In genomic region chr18:58136865-58137264, GRCh38 we compare ENCODE assay signal across 22 cellular contexts.
A peak's percentile ranks its signal among the peaks of the same experiment; 100 is the strongest.
DNase-seq lines count a peak whose midpoint lies in the region; ATAC-seq and TF ChIP-seq lines count a peak whose summit lies in the region.
"Had no signal": no experiment of that assay in that cellular context is flagged by ENCODE, and none has a peak within 500 bp of the region (broad histone marks: within the 10 kb centered on the region; RNA-seq: fewer than 3 reads in every experiment).

No MANE protein-coding gene starts in this region.

- no peak overlapping the region for H2AFZ ChIP-seq in GM23338
- H2AFZ ChIP-seq: GM23248 had no signal

- no peak overlapping the region for H3K4me2 ChIP-seq in GM23338

- TF ChIP-seq CTCF in right lobe of liver (IDR thresholded peaks at IDR 0.05) (no peak), type B pancreatic cell (conservative IDR thresholded peaks at IDR 0.05) (no peak), GM23338 (conservative IDR thresholded peaks at IDR 0.05; ENCODE audit: low read depth in 2 of 2) (no peak)

- peaks cover 84% of the 10 kb centered on the region for H3K79me2 ChIP-seq in GM23338 (replicated peaks; ENCODE audit: insufficient read depth)

- H3K4me3 Mint-ChIP-seq in type B pancreatic cell = no peak overlapping the region
- H3K4me3 Mint-ChIP-seq in GM23338 = no peak overlapping the region
- H3K4me3 Mint-ChIP-seq: CD4-positive, alpha-beta T cell; IgD-negative memory B cell had no signal

- no peak for TF ChIP-seq RAD21 in Ishikawa (IDR thresholded peaks at IDR 0.05; ENCODE audit: low read depth)

- H3K36me3 Mint-ChIP-seq in type B pancreatic cell (no peaks in the 10 kb centered on the region), GM23338 (ENCODE audit: low read depth) (no peaks in the 10 kb centered on the region)

- 40% methylated on average over 3 of the region's 3 CpGs for WGBS in right lobe of liver (ENCODE audit: insufficient coverage, low coverage, low lambda C conversion rate, missing lambda C conversion rate)

- no peaks in the 10 kb centered on the region for H3K27me3 Mint-ChIP-seq in type B pancreatic cell
- peaks cover 4% of the 10 kb centered on the region for H3K27me3 Mint-ChIP-seq in GM23338 (ENCODE audit: insufficient read depth, low read depth, poor library complexity)
- H3K27me3 Mint-ChIP-seq: IgD-negative memory B cell had no signal

- no peaks in the 10 kb centered on the region for H3K9me2 ChIP-seq in GM23338 (ENCODE audit: insufficient read depth)

- TF ChIP-seq EP300 in Ishikawa (IDR thresholded peaks at IDR 0.05; ENCODE audit: borderline replicate concordance) = no peak

- intact Hi-C loops in right lobe of liver (cut with DNase I) = no loop called here

- DNase-seq in fibroblast of peridontal ligament (ENCODE audit: extremely low read depth) (peak; percentile 33), right lobe of liver (no peak), type B pancreatic cell (ENCODE audit: extremely low spot score, unreplicated experiment) (no peak), DMS153 (lab: John Stamatoyannopoulos, UW) (no peak), GM23338 (ENCODE audit: low spot score) (no peak)
- DNase-seq: CD4-positive, alpha-beta T cell; COR-L47; DMS 273 treated with DMSO at 0.1 percent for 48 hours; GM23248; Kasumi-1; NCI-H1694; NCI-H2081; NCI-H2171; NCI-H345; NCI-H524; NCI-H82; Peyer's patch had no signal

- H3F3A ChIP-seq in GM23338 (replicated peaks; ENCODE audit: low read depth) = no peaks in the 10 kb centered on the region

- H3K9me3 Mint-ChIP-seq in type B pancreatic cell = peaks cover 4% of the 10 kb centered on the region
- no peaks in the 10 kb centered on the region; the same call in 2 of the 3 replicates for H3K9me3 Mint-ChIP-seq in GM23338
- H3K9me3 Mint-ChIP-seq: CD4-positive, alpha-beta T cell; IgD-negative memory B cell had no signal

- no peaks in the 10 kb centered on the region for H3K36me3 ChIP-seq in right lobe of liver
- H3K36me3 ChIP-seq in GM23338 (ENCODE audit: insufficient read depth) = no peaks in the 10 kb centered on the region
- H3K36me3 ChIP-seq: HAP-1, Peyer's patch, SJSA1 had no signal

- H3K4me3 ChIP-seq in right lobe of liver (no peak overlapping the region), GM23338 (no peak overlapping the region)
- H3K4me3 ChIP-seq: GM23248, HAP-1, Peyer's patch, SJSA1 had no signal

- no peaks in the 10 kb centered on the region for H3K9me3 ChIP-seq in right lobe of liver
- H3K9me3 ChIP-seq: HAP-1, Peyer's patch, SJSA1 had no signal

- no peaks in the 10 kb centered on the region for H3K4me1 ChIP-seq in right lobe of liver
- peaks cover 27% of the 10 kb centered on the region; the same call in 1 of the 2 replicates for H3K4me1 ChIP-seq in GM23338 (ENCODE audit: insufficient read depth)

- H3K4me1 Mint-ChIP-seq in type B pancreatic cell (ENCODE audit: unreplicated experiment) (peaks cover 44% of the 10 kb centered on the region), GM23338 (peaks cover 52% of the 10 kb centered on the region)

- H3K27ac Mint-ChIP-seq in type B pancreatic cell (peak overlapping the region; percentile 24), GM23338 (no peak overlapping the region)
- H3K27ac Mint-ChIP-seq: CD4-positive, alpha-beta T cell had no signal

- H4K20me1 ChIP-seq in GM23338 (replicated peaks; ENCODE audit: insufficient read depth) = peaks cover 8% of the 10 kb centered on the region

- ATAC-seq in right lobe of liver (peak in 3 of 4 donors; percentile 16 to 44 (median 20)), GM23338 (no peak), GM21825 (IDR thresholded peaks at IDR 0.05; ENCODE audit: unreplicated experiment) (no peak)

- TF ChIP-seq POLR2A in right lobe of liver (IDR thresholded peaks at IDR 0.05) = no peak

- no peaks in the 10 kb centered on the region for H3K27me3 ChIP-seq in right lobe of liver
- H3K27me3 ChIP-seq in GM23338 (ENCODE audit: insufficient read depth) = no peaks in the 10 kb centered on the region
- H3K27me3 ChIP-seq: Peyer's patch, SJSA1 had no signal

- H3K27ac ChIP-seq in right lobe of liver (no peak overlapping the region), GM23338 (ENCODE audit: low read depth) (no peak overlapping the region)
- H3K27ac ChIP-seq: GM23248, Peyer's patch, SJSA1 had no signal

TF ChIP-seq in Ishikawa, 13 proteins besides CTCF, POLR2A, EP300 and RAD21:
- TF ChIP-seq TAF1 (IDR thresholded peaks at IDR 0.05; ENCODE audit: low read depth) (no peak), TCF12 (IDR thresholded peaks at IDR 0.05; ENCODE audit: low read depth) (no peak), CEBPB (IDR thresholded peaks at IDR 0.05) (peak; percentile 82)

TF ChIP-seq in GM23338, 12 proteins besides CTCF, POLR2A, EP300 and RAD21:
- TF ChIP-seq ZNF114 (CRISPR knock-in tag; IDR thresholded peaks at IDR 0.05) (no peak), JUNB (IDR thresholded peaks at IDR 0.05; ENCODE audit: unreplicated experiment) (no peak)

Comparison
In these comparisons a context has a peak if more than half of its experiments do, and no peak if none do; other contexts are left out.
1. ATAC-seq: peak in right lobe of liver (3 of 4); none in GM23338 (single experiment) and GM21825 (single experiment).